9 cellular contexts compared by ENCODE assay signal in genomic region chr9:115157245-115157674, GRCh38. TPM values are rescaled to one million over a fixed set of nuclear protein-coding genes. Genes with fewer than 3 reads are reported as not detected.
DNase-seq lines count a peak whose midpoint lies in the region; ATAC-seq and TF ChIP-seq lines count a peak whose summit lies in the region.
"Had no signal": no experiment of that assay in that cellular context is flagged by ENCODE, and none has a peak within 500 bp of the region (broad histone marks: within the 10 kb centered on the region; RNA-seq: fewer than 3 reads in every experiment).

No MANE protein-coding gene starts in this region.

- DNase-seq in ELF-1 (ENCODE audit: low read depth, low spot score) (peak; percentile 50), SJCRH30 (peak in 1 of 2 experiments; percentile 25), fibroblast of peridontal ligament (ENCODE audit: extremely low read depth) (peak; percentile 85), skeletal muscle cell (ENCODE audit: low read depth) (peak; percentile 61), SIG-M5 treated with dmso at 0.1 percent for 504 hours (lab: John Stamatoyannopoulos, UW; ENCODE audit: unreplicated experiment) (no peak), body of pancreas (no peak)
- DNase-seq in activated naive CD4-positive, alpha-beta T cell treated with Interleukin-2 at 50 U/mL for 16 hours, result no peak
- DNase-seq in stimulated activated CD8-positive, alpha-beta memory T cell treated with anti-CD3 and anti-CD28 coated beads, Interleukin-4, amount 100 ng/mL, for 48 hours, result no peak
- DNase-seq: thyroid gland had no signal

- H3K4me1 ChIP-seq in SJCRH30 (peaks cover 12% of the 10 kb centered on the region), body of pancreas (no peaks in the 10 kb centered on the region)
- H3K4me1 ChIP-seq: thyroid gland had no signal

- H3K4me3 ChIP-seq in SJCRH30, result no peak overlapping the region
- no peak overlapping the region for H3K4me3 ChIP-seq in skeletal muscle cell (ENCODE audit: low read depth, low read length)
- no peak overlapping the region for H3K4me3 ChIP-seq in body of pancreas
- H3K4me3 ChIP-seq: thyroid gland had no signal

- TF ChIP-seq POLR2A in body of pancreas (IDR thresholded peaks at IDR 0.05), result no peak

- no peak for TF ChIP-seq CTCF in body of pancreas (IDR thresholded peaks at IDR 0.05)

- intact Hi-C loops in body of pancreas (cut with DNase I), result no loop called here

- H3K27ac ChIP-seq in SJCRH30, result peak overlapping the region; percentile 4; the same call in 1 of the 2 replicates
- no peak overlapping the region for H3K27ac ChIP-seq in body of pancreas
- H3K27ac ChIP-seq: thyroid gland had no signal

- 46 to 54% methylated on average over 2 of the region's 2 CpGs for WGBS in body of pancreas, 2 donors

- no peaks in the 10 kb centered on the region for H3K27me3 ChIP-seq in SJCRH30
- no peaks in the 10 kb centered on the region for H3K27me3 ChIP-seq in body of pancreas
- H3K27me3 ChIP-seq: thyroid gland had no signal

- H3K36me3 ChIP-seq in SJCRH30, result no peaks in the 10 kb centered on the region
- no peaks in the 10 kb centered on the region for H3K36me3 ChIP-seq in body of pancreas (replicated peaks in 1 of 2; ENCODE audit: insufficient read depth in 1 of 2, low read depth in 2 of 2)
- H3K36me3 ChIP-seq: thyroid gland had no signal

- H3K9me3 ChIP-seq in SJCRH30 (replicated peaks), result no peaks in the 10 kb centered on the region; the same call in 1 of the 2 replicates
- H3K9me3 ChIP-seq in body of pancreas, result no peaks in the 10 kb centered on the region
- H3K9me3 ChIP-seq: thyroid gland had no signal

- no peak for ATAC-seq in body of pancreas

RNA-seq across cellular contexts. Expression of gene TNC, which starts 39.3 kb away (rescaled TPM):
- 181 and 189 TPM in 2 replicates for total RNA-seq in SJCRH30 (2014; rRNA removed; shearing (Covaris generic))
- total RNA-seq in body of pancreas, result 1 to 10 TPM; 1.6 to 4.2 TPM

Comparison
In these comparisons a context has a peak if more than half of its experiments do, and no peak if none do; other contexts are left out.
1. DNase-seq: peak in ELF-1 (single experiment), fibroblast of peridontal ligament (single experiment) and skeletal muscle cell (single experiment); none in activated naive CD4-positive, alpha-beta T cell treated with Interleukin-2 at 50 U/mL for 16 hours (single experiment), SIG-M5 treated with dmso at 0.1 percent for 504 hours (single experiment), stimulated activated CD8-positive, alpha-beta memory T cell treated with anti-CD3 and anti-CD28 coated beads, Interleukin-4, amount 100 ng/mL, for 48 hours (single experiment) and body of pancreas (0 of 4).
2. RNA of gene TNC, which starts 39.3 kb away (total RNA-seq): 181 to 189 TPM in SJCRH30; 1.6 to 4.2 TPM in body of pancreas; every median in the first group is over 10 times any median in the second.